ENCODE assay signal across 12 cellular contexts in genomic region chr6:166058064-166058739, GRCh38.
DNase-seq lines count a peak whose midpoint lies in the region; ATAC-seq and TF ChIP-seq lines count a peak whose summit lies in the region.
"Had no signal": no experiment of that assay in that cellular context is flagged by ENCODE, and none has a peak within 500 bp of the region (broad histone marks: within the 10 kb centered on the region; RNA-seq: fewer than 3 reads in every experiment).

No MANE protein-coding gene starts in this region.

- peaks cover 13% of the 10 kb centered on the region for H3K4me1 Mint-ChIP-seq in GM23338

- no peak overlapping the region for H3K4me3 Mint-ChIP-seq in GM23338

- 50% methylated on average over 8 of the region's 10 CpGs for WGBS in mesenchymal stem cell

- no peak overlapping the region for H3K9ac ChIP-seq in mesenchymal stem cell (ENCODE audit: low read length)

- no peak overlapping the region for H2AK5ac ChIP-seq in mesenchymal stem cell (ENCODE audit: low read length, severe bottlenecking)

- peaks cover 3% of the 10 kb centered on the region for H3K27me3 Mint-ChIP-seq in GM23338 (ENCODE audit: insufficient read depth, low read depth, poor library complexity)

- H3K9me3 Mint-ChIP-seq in GM23338 = peaks cover 20% of the 10 kb centered on the region

- TF ChIP-seq CTCF in GM23338 (conservative IDR thresholded peaks at IDR 0.05; ENCODE audit: low read depth in 2 of 2) = no peak

- H3K27ac ChIP-seq in GM23338 (ENCODE audit: low read depth) (no peak overlapping the region), mesenchymal stem cell (ENCODE audit: low read length, poor library complexity, severe bottlenecking) (peak overlapping the region; percentile 16)
- H3K27ac ChIP-seq: SK-N-MC had no signal

- H3K36me3 ChIP-seq in GM23338 (ENCODE audit: insufficient read depth) = peaks cover 3% of the 10 kb centered on the region; the same call in 1 of the 2 replicates
- no peaks in the 10 kb centered on the region for H3K36me3 ChIP-seq in mesenchymal stem cell (ENCODE audit: control insufficient read depth in 1 of 2, insufficient read depth in 2 of 2, low read depth in 1 of 2, low read length in 2 of 2)

- H3K4me2 ChIP-seq in GM23338 = no peak overlapping the region
- no peak overlapping the region for H3K4me2 ChIP-seq in mesenchymal stem cell (ENCODE audit: low read length, poor library complexity, severe bottlenecking)

- H3K14ac ChIP-seq in mesenchymal stem cell (ENCODE audit: low read length in 2 of 2) = no peak overlapping the region

- H4K91ac ChIP-seq in mesenchymal stem cell (ENCODE audit: low read length) = no peak overlapping the region

- H4K8ac ChIP-seq in mesenchymal stem cell (ENCODE audit: low read length) = no peak overlapping the region

- no peak overlapping the region for H2BK5ac ChIP-seq in mesenchymal stem cell (ENCODE audit: low read depth, low read length, poor library complexity, severe bottlenecking)

- H3K79me2 ChIP-seq in GM23338 (replicated peaks; ENCODE audit: insufficient read depth) = no peaks in the 10 kb centered on the region

- H3K9me2 ChIP-seq in GM23338 (ENCODE audit: insufficient read depth) = 0 out of 2 replicates have a peak, but pooled peaks cover 5% of the 10 kb centered on the region

- H2AFZ ChIP-seq in GM23338 = peak overlapping the region; percentile 29; the same call in 1 of the 2 replicates
- H2AFZ ChIP-seq in mesenchymal stem cell (ENCODE audit: low read depth, low read length) = no peak overlapping the region

- H3K79me1 ChIP-seq in mesenchymal stem cell (replicated peaks; ENCODE audit: low read length, poor library complexity, severe bottlenecking) = no peaks in the 10 kb centered on the region

- H3K27me3 ChIP-seq in GM23338 (ENCODE audit: insufficient read depth) = no peaks in the 10 kb centered on the region
- H3K27me3 ChIP-seq in mesenchymal stem cell (ENCODE audit: control insufficient read depth in 1 of 2, insufficient read depth in 1 of 2, low read length in 2 of 2) = no peaks in the 10 kb centered on the region

- no peaks in the 10 kb centered on the region for H3K4me1 ChIP-seq in GM23338 (ENCODE audit: insufficient read depth)
- no peaks in the 10 kb centered on the region for H3K4me1 ChIP-seq in mesenchymal stem cell (ENCODE audit: control insufficient read depth, insufficient read depth, low read depth, low read length)

- ATAC-seq in GM23338 (peak; percentile 53), GM18861 (IDR thresholded peaks at IDR 0.05; ENCODE audit: unreplicated experiment) (no peak)
- ATAC-seq: K562 had no signal

- H3K27ac Mint-ChIP-seq in GM23338 = no peak overlapping the region

- H4K20me1 ChIP-seq in GM23338 (replicated peaks; ENCODE audit: insufficient read depth) = no peaks in the 10 kb centered on the region

- no peak overlapping the region for H3K18ac ChIP-seq in mesenchymal stem cell (ENCODE audit: low read depth in 1 of 2, low read length in 2 of 2)

- no peak overlapping the region for H2BK15ac ChIP-seq in mesenchymal stem cell (ENCODE audit: low read depth, poor library complexity, severe bottlenecking)

- no peak overlapping the region for H3K4ac ChIP-seq in mesenchymal stem cell (ENCODE audit: low read depth in 1 of 2, low read length in 2 of 2)

- DNase-seq in GM23338 (ENCODE audit: low spot score) (no peak), cerebellar cortex (ENCODE audit: low spot score) (peak; percentile 71), mesenchymal stem cell (peak; percentile 13), superior temporal gyrus (ENCODE audit: extremely low spot score) (peak; percentile 60), activated gamma-delta T cell (lab: John Stamatoyannopoulos, UW) (no peak), mesenteric fat pad (ENCODE audit: low spot score) (no peak), CD1c-positive myeloid dendritic cell (ENCODE audit: extremely low spot score) (no peak)
- DNase-seq: NCI-H146 had no signal

- H3K9me3 ChIP-seq in mesenchymal stem cell (ENCODE audit: control insufficient read depth, low read length) = peaks cover 10% of the 10 kb centered on the region

- no peak overlapping the region for H2BK120ac ChIP-seq in mesenchymal stem cell (ENCODE audit: low read depth, low read length)

- H3K36me3 Mint-ChIP-seq in GM23338 (ENCODE audit: low read depth) = peaks cover 15% of the 10 kb centered on the region

- H3K4me3 ChIP-seq in GM23338 (no peak overlapping the region), mesenchymal stem cell (ENCODE audit: insufficient read depth in 1 of 2, low read depth in 1 of 2, low read length in 2 of 2) (no peak overlapping the region)
- H3K4me3 ChIP-seq: K562, lung, SK-N-MC had no signal

- no peak overlapping the region for H2BK12ac ChIP-seq in mesenchymal stem cell (ENCODE audit: low read length in 2 of 2)

- H3F3A ChIP-seq in GM23338 (replicated peaks; ENCODE audit: low read depth) = no peaks in the 10 kb centered on the region

- H3K23ac ChIP-seq in mesenchymal stem cell (ENCODE audit: low read length in 2 of 2) = no peak overlapping the region

TF ChIP-seq in GM23338, 12 proteins besides CTCF, POLR2A, EP300 and RAD21 (continues in another document):
- no peak for TF ChIP-seq JUNB (IDR thresholded peaks at IDR 0.05; ENCODE audit: unreplicated experiment)
- TF ChIP-seq ZNF462 (CRISPR knock-in tag; IDR thresholded peaks at IDR 0.05) = no peak
- no peak for TF ChIP-seq ETS1 (IDR thresholded peaks at IDR 0.05)
- no peak for TF ChIP-seq EZH2 (IDR thresholded peaks at IDR 0.05; ENCODE audit: low read depth, unreplicated experiment)
- TF ChIP-seq ZNF114 (CRISPR knock-in tag; IDR thresholded peaks at IDR 0.05) = no peak
- TF ChIP-seq STAT1 (IDR thresholded peaks at IDR 0.05; ENCODE audit: unreplicated experiment) = no peak
- no peak for TF ChIP-seq ZNF331 (CRISPR knock-in tag; IDR thresholded peaks at IDR 0.05; ENCODE audit: low read depth)
- TF ChIP-seq CREB1 (CRISPR knock-in tag; IDR thresholded peaks at IDR 0.05; ENCODE audit: low read depth) = no peak

Comparison
In these comparisons a context has a peak if more than half of its experiments do, and no peak if none do; other contexts are left out.
1. DNase-seq: peak in cerebellar cortex (single experiment), mesenchymal stem cell (single experiment) and superior temporal gyrus (single experiment); none in GM23338 (single experiment), activated gamma-delta T cell (single experiment), mesenteric fat pad (single experiment) and CD1c-positive myeloid dendritic cell (single experiment).